Comparison of ENCODE assay signal across 8 cellular contexts in genomic region chr6:34223381-34223963, GRCh38. TPM values are rescaled to one million over a fixed set of nuclear protein-coding genes. Genes with fewer than 3 reads are reported as not detected.
DNase-seq lines count a peak whose midpoint lies in the region; ATAC-seq, FAIRE-seq and TF ChIP-seq lines count a peak whose summit lies in the region.

No MANE protein-coding gene starts in this region.

- peak overlapping the region; percentile 96 for H2BK5ac ChIP-seq in H1 (ENCODE audit: low read depth, low read length)

- H3K4me2 ChIP-seq in OCI-LY1 (ENCODE audit: low read length) (peak overlapping the region; percentile 76), H1 (ENCODE audit: insufficient read depth in 1 of 2, low read depth in 2 of 2, low read length in 2 of 2) (peak overlapping the region; percentile 83 to 90), neural cell (ENCODE audit: low read length) (peak overlapping the region; percentile 52)

- no peak overlapping the region for H2AK5ac ChIP-seq in H1 (ENCODE audit: low read depth, low read length)

- H2BK20ac ChIP-seq in H1 (ENCODE audit: low read length): peak overlapping the region; percentile 29; the same call in 1 of the 2 replicates

- H4K91ac ChIP-seq in H1 (replicated peaks; ENCODE audit: insufficient read length, low read length): peak overlapping the region; percentile 89

- TF ChIP-seq RAD21 in H1 (IDR thresholded peaks at IDR 0.05 in 1 of 2, conservative IDR thresholded peaks at IDR 0.05 in 1 of 2; ENCODE audit: low read depth in 2 of 2, low read length in 2 of 2): no peak
- no peak for TF ChIP-seq RAD21 in neural cell (conservative IDR thresholded peaks at IDR 0.05)

- TF ChIP-seq EP300 in H1 (IDR thresholded peaks at IDR 0.05; ENCODE audit: borderline replicate concordance in 1 of 2, low read depth in 2 of 2, low read length in 2 of 2): no peak
- TF ChIP-seq EP300 in neural cell (conservative IDR thresholded peaks at IDR 0.05; ENCODE audit: poor library complexity, severe bottlenecking): no peak

- H3K79me2 ChIP-seq in OCI-LY1 (ENCODE audit: insufficient read depth, low read length): no peaks in the 10 kb centered on the region
- no peaks in the 10 kb centered on the region for H3K79me2 ChIP-seq in H1 (ENCODE audit: control insufficient read depth in 1 of 2, insufficient read depth in 2 of 2, low read length in 2 of 2)
- no peaks in the 10 kb centered on the region for H3K79me2 ChIP-seq in neural cell (replicated peaks; ENCODE audit: insufficient read depth, low read length)

- peak overlapping the region; percentile 94; the same call in 1 of the 2 replicates for H2BK12ac ChIP-seq in H1 (ENCODE audit: low read depth, low read length)

- H3K9me3 ChIP-seq in OCI-LY1 (ENCODE audit: low read length) (no peaks in the 10 kb centered on the region), H1 (ENCODE audit: insufficient read depth in 2 of 2, low read depth in 1 of 2, low read length in 1 of 2) (no peaks in the 10 kb centered on the region), neural cell (ENCODE audit: low read length) (no peaks in the 10 kb centered on the region)

- H3K4ac ChIP-seq in H1 (replicated peaks; ENCODE audit: insufficient read length, low read depth, low read length): no peak overlapping the region

- no peak overlapping the region for H2BK15ac ChIP-seq in H1 (ENCODE audit: low read length)

- CTCF ChIA-PET in H1 (lab: Charles Lee; ENCODE audit: partially characterized antibody): interaction anchor here (0.7 to 3.6 kb wide), 6 partner anchors 13 to 48 kb away, joined by 3 to 24 read pairs (median 5); partner anchors contain the start of gene HMGA1

- intact Hi-C loops in Right ventricle myocardium inferior (cut with DNase I) (no loop called here), cardiac septum (cut with DNase I) (no loop called here)

- TF ChIP-seq CTCF in OCI-LY1 (IDR thresholded peaks at IDR 0.05; ENCODE audit: low read length): no peak
- no peak for TF ChIP-seq CTCF in H1 (IDR thresholded peaks at IDR 0.05; ENCODE audit: control extremely low read depth in 1 of 3, insufficient read depth in 1 of 3, low read depth in 1 of 3, low read length in 3 of 3)
- no peak for TF ChIP-seq CTCF in neural cell (IDR thresholded peaks at IDR 0.05; ENCODE audit: poor library complexity, severe bottlenecking)

- in situ Hi-C loops in G401 (cut with HindIII; ENCODE audit: low sequenced_read_pairs): no loop called here

- DNase-seq in Right ventricle myocardium inferior (ENCODE audit: missing footprints): peak; percentile 75
- no peak for DNase-seq in cardiac septum (ENCODE audit: low spot score)
- peak in 1 of 2 experiments; percentile 80 for DNase-seq in H1 (ENCODE audit: low read depth in 1 of 2, low spot score in 2 of 2)
- no peak for DNase-seq in G401 (ENCODE audit: low spot score)
- DNase-seq in NCI-H345 treated with DMSO at 0.1 percent for 48 hours (lab: John Stamatoyannopoulos, UW; ENCODE audit: unreplicated experiment): no peak

- peak in 1 of 2 experiments; percentile 44; a peak in 1 of 3 replicates for TF ChIP-seq POLR2A in H1 (IDR thresholded peaks at IDR 0.05; ENCODE audit: control extremely low read depth in 1 of 2, low read depth in 2 of 2, low read length in 2 of 2)

- H3K18ac ChIP-seq in H1 (ENCODE audit: extremely low read depth, low read length): peak overlapping the region; percentile 98

- H3K4me1 ChIP-seq in OCI-LY1 (ENCODE audit: insufficient read depth, low read length, severe bottlenecking) (peaks cover 48% of the 10 kb centered on the region), H1 (replicated peaks in 1 of 4; ENCODE audit: control insufficient read depth in 3 of 4, insufficient read depth in 4 of 4, low read length in 3 of 4) (peaks cover 10 to 37% (median 30%) of the 10 kb centered on the region in 4 experiments)

- H4K8ac ChIP-seq in H1 (ENCODE audit: extremely low read depth, insufficient read depth, low read length): no peak overlapping the region

- peak overlapping the region; percentile 59; the same call in 1 of the 2 replicates for H3K9ac ChIP-seq in OCI-LY1 (ENCODE audit: low read length)
- H3K9ac ChIP-seq in H1 (replicated peaks in 1 of 4; ENCODE audit: extremely low read depth in 1 of 4, low read depth in 3 of 4, low read length in 3 of 4): peak overlapping the region in 2 of 4 experiments; percentile 35 to 64; a peak in 3 of 7 replicates
- peak overlapping the region; percentile 62 for H3K9ac ChIP-seq in neural cell (ENCODE audit: low read length)

- H3K23me2 ChIP-seq in H1 (ENCODE audit: low read depth, low read length): peaks cover 4% of the 10 kb centered on the region; the same call in 1 of the 2 replicates

- POLR2A ChIA-PET in H1 (lab: Charles Lee; ENCODE audit: partially characterized antibody): interaction anchor here (0.8 to 7.1 kb wide), 19 partner anchors 9 to 308 kb away, joined by 3 to 144 read pairs (median 6); partner anchors contain the start of genes HMGA1 and RPS10

- no peaks in the 10 kb centered on the region for H3K9me2 ChIP-seq in OCI-LY1 (ENCODE audit: low read depth, low read length)
- no peaks in the 10 kb centered on the region for H3K9me2 ChIP-seq in neural cell (ENCODE audit: insufficient read depth, low read length)

- H3K56ac ChIP-seq in H1 (replicated peaks; ENCODE audit: insufficient read length, low read depth, low read length): no peak overlapping the region

- ATAC-seq in Right ventricle myocardium inferior (peak; percentile 18), GM19455 (IDR thresholded peaks at IDR 0.05; ENCODE audit: unreplicated experiment) (no peak)

- H4K20me1 ChIP-seq in OCI-LY1 (ENCODE audit: insufficient read depth, low read length): no peaks in the 10 kb centered on the region
- H4K20me1 ChIP-seq in H1 (replicated peaks in 1 of 2; ENCODE audit: control insufficient read depth in 1 of 2, insufficient read depth in 2 of 2, low read length in 2 of 2): no peaks in the 10 kb centered on the region
- no peaks in the 10 kb centered on the region for H4K20me1 ChIP-seq in neural cell (ENCODE audit: insufficient read depth)

- no peak overlapping the region for H2AFZ ChIP-seq in OCI-LY1 (ENCODE audit: low read length)
- H2AFZ ChIP-seq in H1 (ENCODE audit: low read length): peak overlapping the region; percentile 97
- peak overlapping the region; percentile 71 for H2AFZ ChIP-seq in neural cell (ENCODE audit: low read depth, low read length)

- no peaks in the 10 kb centered on the region for H3K27me3 ChIP-seq in OCI-LY1 (ENCODE audit: insufficient read depth, low read length)
- H3K27me3 ChIP-seq in H1 (replicated peaks in 1 of 4; ENCODE audit: control insufficient read depth in 3 of 4, extremely low read depth in 1 of 4, insufficient read depth in 3 of 4, low read length in 3 of 4): no peaks in the 10 kb centered on the region
- H3K27me3 ChIP-seq in neural cell (ENCODE audit: insufficient read depth, low read depth, low read length): no peaks in the 10 kb centered on the region

- no peak overlapping the region for H3K23ac ChIP-seq in H1 (ENCODE audit: insufficient read length)

- no peaks in the 10 kb centered on the region for H3K36me3 ChIP-seq in OCI-LY1 (ENCODE audit: insufficient read depth, low read length)
- no peaks in the 10 kb centered on the region for H3K36me3 ChIP-seq in H1 (ENCODE audit: control insufficient read depth in 2 of 4, insufficient read depth in 4 of 4, low read length in 3 of 4)
- H3K36me3 ChIP-seq in neural cell (ENCODE audit: insufficient read depth, low read length): no peaks in the 10 kb centered on the region

- H3K14ac ChIP-seq in H1 (ENCODE audit: insufficient read length): no peak overlapping the region

- H3F3A ChIP-seq in OCI-LY1 (ENCODE audit: insufficient read depth, low read length): no peaks in the 10 kb centered on the region
- no peaks in the 10 kb centered on the region for H3F3A ChIP-seq in neural cell (ENCODE audit: insufficient read depth, low read length, poor library complexity, severe bottlenecking)

- peak overlapping the region; percentile 59 for H3K4me3 ChIP-seq in OCI-LY1 (ENCODE audit: low read depth, low read length, poor library complexity, severe bottlenecking)
- H3K4me3 ChIP-seq in H1 (ENCODE audit: extremely low read depth in 1 of 4, insufficient read depth in 2 of 4, low read depth in 3 of 4, low read length in 4 of 4): peak overlapping the region; percentile 22 to 57 (median 35); a peak in 7 of 8 replicates
- peak overlapping the region; percentile 67 for H3K4me3 ChIP-seq in neural cell (ENCODE audit: low read length)

- WGBS in H1 (ENCODE audit: extremely low coverage in 1 of 2, insufficient coverage in 1 of 2, insufficient read length in 1 of 2, insufficient replicate concordance in 2 of 2, low coverage in 1 of 2, low lambda C conversion rate in 2 of 2, missing lambda C conversion rate in 1 of 2), 2 experiments: 14% methylated on average over 15 of the region's 16 CpGs; no CpG with 5 or more reads in 1 of the 2 experiments

- peak overlapping the region; percentile 96 for H4K5ac ChIP-seq in H1 (ENCODE audit: insufficient read length, low read depth, low read length)

- H2BK120ac ChIP-seq in H1 (replicated peaks; ENCODE audit: low read depth, low read length): no peak overlapping the region

- no peaks in the 10 kb centered on the region for H3K79me1 ChIP-seq in H1 (ENCODE audit: low read depth, low read length)

- no peak for FAIRE-seq in H1 (lab: Jason Lieb, UNC)

- peak overlapping the region; percentile 37 for H3K27ac ChIP-seq in OCI-LY1 (ENCODE audit: low read depth, low read length, poor library complexity, severe bottlenecking)
- peak overlapping the region; percentile 52; the same call in 1 of the 2 replicates for H3K27ac ChIP-seq in H1 (ENCODE audit: low read depth, low read length)
- peak overlapping the region; percentile 55 for H3K27ac ChIP-seq in neural cell (ENCODE audit: low read length)

RNA-seq across cellular contexts. Expression of gene HMGA1, which starts 13.2 kb away (rescaled TPM):
- 44.4 TPM for total RNA-seq in Right ventricle myocardium inferior
- 36.4 TPM for total RNA-seq in cardiac septum
- 2,636 and 2,728 TPM in 2 replicates for total RNA-seq in H1 (2021; fragmentation: NEBNext Ultra II Directional; extraction: Animal tissue kit (Norgen Biotek cat#: 25700))
- polyA plus RNA-seq in H1 (2011; rRNA removed): 1,557 and 2,732 TPM in 2 replicates
- 964 TPM for polyA plus RNA-seq in H1 (2011; cell fraction: cytosol; rRNA removed)
- 1,246 TPM for polyA plus RNA-seq in H1 (2011; cell fraction: nucleus; rRNA removed)
- 1,617 to 2,329 TPM (median 2,130 TPM) in 4 replicates for polyA plus RNA-seq in H1 (2012, experiment 1 of 2)
- 2,251 TPM for polyA plus RNA-seq in H1 (2012, experiment 2 of 2)
- polyA plus RNA-seq in H1 (2013, experiment 1 of 2): 2,575 TPM
- polyA plus RNA-seq in H1 (2013, experiment 2 of 2): 2,634 TPM
- polyA minus RNA-seq in H1 (2011; rRNA and poly(A)+ RNA removed): 338 and 485 TPM in 2 replicates
- 832 TPM for polyA minus RNA-seq in H1 (2011; cell fraction: cytosol; rRNA and poly(A)+ RNA removed)
- 540 TPM for polyA minus RNA-seq in H1 (2011; cell fraction: nucleus; rRNA and poly(A)+ RNA removed)
- polyA plus RNA-seq in neural cell: 31.5 and 42.2 TPM in 2 replicates
- 39.0 and 39.9 TPM in 2 replicates for polyA minus RNA-seq in neural cell
- 321 and 360 TPM in 2 replicates for total RNA-seq in G401 (2014; rRNA removed; shearing (Covaris generic))

RNA-seq across cellular contexts. Expression of gene SMIM29, which starts 25.3 kb away (rescaled TPM):
- total RNA-seq in Right ventricle myocardium inferior (20.7 TPM), cardiac septum (27.1 TPM)
- 7.0 and 7.5 TPM in 2 replicates for total RNA-seq in H1 (2021; fragmentation: NEBNext Ultra II Directional; extraction: Animal tissue kit (Norgen Biotek cat#: 25700))
- polyA plus RNA-seq in H1 (2011; rRNA removed) (22.4 and 34.7 TPM in 2 replicates), neural cell (78.8 and 82.1 TPM in 2 replicates)
- polyA plus RNA-seq in H1 (2011; cell fraction: cytosol; rRNA removed): 15.6 TPM
- 15.2 TPM for polyA plus RNA-seq in H1 (2011; cell fraction: nucleus; rRNA removed)
- 6.4 to 10.4 TPM (median 8.7 TPM) in 4 replicates for polyA plus RNA-seq in H1 (2012, experiment 1 of 2)
- polyA plus RNA-seq in H1 (2012, experiment 2 of 2): 8.8 TPM
- polyA plus RNA-seq in H1 (2013, experiment 1 of 2): 6.6 TPM
- polyA plus RNA-seq in H1 (2013, experiment 2 of 2): 6.5 TPM
- 3.6 and 6.5 TPM in 2 replicates for polyA minus RNA-seq in H1 (2011; rRNA and poly(A)+ RNA removed)
- polyA minus RNA-seq in H1 (2011; cell fraction: cytosol; rRNA and poly(A)+ RNA removed): 6.1 TPM
- polyA minus RNA-seq in H1 (2011; cell fraction: nucleus; rRNA and poly(A)+ RNA removed): 11.5 TPM
- 16.3 and 20.8 TPM in 2 replicates for polyA minus RNA-seq in neural cell
- total RNA-seq in G401 (2014; rRNA removed; shearing (Covaris generic)): 15.0 and 17.2 TPM in 2 replicates
